Comparison of ENCODE assay signal across 8 cellular contexts in the genomic region with DNA sequence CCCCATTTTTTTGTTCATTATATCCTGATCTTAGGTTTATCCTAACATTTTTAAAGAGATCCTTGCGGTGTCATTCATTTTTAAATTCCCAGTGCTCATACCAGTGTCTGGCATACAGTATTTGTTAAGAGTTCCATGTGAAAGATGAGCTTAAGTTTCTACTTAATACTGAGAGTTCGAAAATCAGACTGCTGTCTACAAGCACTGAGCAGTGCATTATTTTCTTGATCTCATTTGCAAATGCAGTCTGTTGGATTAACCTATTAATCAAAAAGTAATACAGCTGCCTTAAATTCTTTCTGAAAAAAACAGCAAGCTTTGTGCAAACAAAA. TPM values are rescaled to one million over a fixed set of nuclear protein-coding genes. Genes with fewer than 3 reads are reported as not detected.
A peak's percentile ranks its signal among the peaks of the same experiment; 100 is the strongest.
DNase-seq lines count a peak whose midpoint lies in the region; ATAC-seq and TF ChIP-seq lines count a peak whose summit lies in the region.

No MANE protein-coding gene starts in this region.

- peak overlapping the region; percentile 83 for H3K4me3 ChIP-seq in fibroblast of mammary gland (ENCODE audit: control insufficient read depth, low read depth, low read length)
- H3K4me3 ChIP-seq in rectal smooth muscle tissue (ENCODE audit: low read length) = peak overlapping the region; percentile 86

- no peaks in the 10 kb centered on the region for H3K27me3 ChIP-seq in rectal smooth muscle tissue (ENCODE audit: control insufficient read depth, insufficient read depth, low read length)

- H3K4me1 ChIP-seq in rectal smooth muscle tissue (ENCODE audit: control insufficient read depth, insufficient read depth, low read length) = no peaks in the 10 kb centered on the region

- peak overlapping the region; percentile 57 for H3K9ac ChIP-seq in rectal smooth muscle tissue (ENCODE audit: low read length)

- H3K27ac ChIP-seq in rectal smooth muscle tissue (ENCODE audit: low read depth, low read length) = peak overlapping the region; percentile 86

- no peaks in the 10 kb centered on the region for H3K36me3 ChIP-seq in rectal smooth muscle tissue (ENCODE audit: control insufficient read depth, insufficient read depth, low read length)

- peak; percentile 27 for DNase-seq in RKO (ENCODE audit: low spot score)
- no peak for DNase-seq in fibroblast of mammary gland (ENCODE audit: low read depth)
- DNase-seq in occipital lobe (lab: John Stamatoyannopoulos, UW) = no peak
- no peak for DNase-seq in NCI-H2227 (lab: John Stamatoyannopoulos, UW; ENCODE audit: unreplicated experiment)
- no peak for DNase-seq in GM19238 (ENCODE audit: insufficient read length, low spot score)

- peak; percentile 26 for ATAC-seq in GM18861 (IDR thresholded peaks at IDR 0.05; ENCODE audit: unreplicated experiment)
- ATAC-seq in HG02610 (IDR thresholded peaks at IDR 0.05; ENCODE audit: unreplicated experiment) = peak; percentile 8

- no peak for TF ChIP-seq CTCF in fibroblast of mammary gland (conservative IDR thresholded peaks at IDR 0.05; ENCODE audit: control insufficient read depth, insufficient read depth, low read depth, low read length)

RNA-seq across cellular contexts. Expression of a gene that starts 0.7 kb away (rescaled TPM):
- 12.2 TPM for total RNA-seq in occipital lobe

RNA-seq across cellular contexts. Expression of a gene that starts 31.8 kb away (rescaled TPM):
- total RNA-seq in occipital lobe = 158 TPM

RNA-seq across cellular contexts. Expression of a gene that starts 43.9 kb away (rescaled TPM):
- total RNA-seq in occipital lobe = 49.3 TPM
